In the genomic region with DNA sequence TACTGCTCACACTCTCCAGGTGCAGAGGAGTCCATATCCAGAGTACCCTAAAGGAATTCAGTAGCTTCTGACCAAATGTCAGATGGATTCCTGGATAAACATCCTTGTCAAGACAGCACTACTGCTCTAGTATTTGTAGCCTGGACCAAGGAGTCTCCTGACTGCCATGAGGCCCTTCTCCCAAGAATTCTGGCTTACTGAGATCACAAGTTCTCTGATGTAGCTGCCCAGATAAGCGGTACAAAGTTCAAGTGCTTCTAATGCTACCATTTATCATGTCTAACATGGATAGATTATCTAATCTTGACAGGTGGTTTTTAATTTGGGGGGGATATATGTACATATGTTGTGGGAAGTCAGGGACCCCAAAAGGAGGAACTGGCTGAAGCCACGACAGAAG, we compare ENCODE assay signal across 13 cellular contexts.
DNase-seq lines count a peak whose midpoint lies in the region; ATAC-seq and TF ChIP-seq lines count a peak whose summit lies in the region.
"Had no signal": no experiment of that assay in that cellular context is flagged by ENCODE, and none has a peak within 500 bp of the region (broad histone marks: within the 10 kb centered on the region; RNA-seq: fewer than 3 reads in every experiment).

No MANE protein-coding gene starts in this region.

- peak overlapping the region; percentile 73 for H3K27ac Mint-ChIP-seq in Caco-2 (ENCODE audit: unreplicated experiment)
- peak overlapping the region; percentile 72 for H3K27ac Mint-ChIP-seq in dendritic cell treated with granulocyte-macrophage colony-stimulating factor and Interleukin-4, amounts not matched to agents 40 ng/mL and 50 ng/mL, for 4 days
- H3K27ac Mint-ChIP-seq in neural progenitor cell = peak overlapping the region; percentile 42
- H3K27ac Mint-ChIP-seq in activated T-cell treated with anti-CD3 and anti-CD28 coated beads, Interleukin-2, amount 50 U/mL, for 72 hours = no peak overlapping the region
- H3K27ac Mint-ChIP-seq: IgD-negative memory B cell had no signal

- H3K9me2 ChIP-seq in Karpas-422 (replicated peaks; ENCODE audit: insufficient read depth, low read length) = no peaks in the 10 kb centered on the region

- no peaks in the 10 kb centered on the region for H3F3A ChIP-seq in neural progenitor cell (ENCODE audit: low read depth)

- intact Hi-C loops in Caco-2 (cut with micrococcal nuclease; ENCODE audit: unreplicated experiment) = no loop called here
- intact Hi-C loops in dendritic cell treated with granulocyte-macrophage colony-stimulating factor and Interleukin-4, amounts not matched to agents 40 ng/mL and 50 ng/mL, for 4 days (cut with micrococcal nuclease) = no loop called here

- H3K4me1 Mint-ChIP-seq in Caco-2 (ENCODE audit: low read depth, unreplicated experiment) (peaks cover 33% of the 10 kb centered on the region), neural progenitor cell (peaks cover 16% of the 10 kb centered on the region)
- H3K4me1 Mint-ChIP-seq in dendritic cell treated with granulocyte-macrophage colony-stimulating factor and Interleukin-4, amounts not matched to agents 40 ng/mL and 50 ng/mL, for 4 days (ENCODE audit: low read depth) = peaks cover 29% of the 10 kb centered on the region
- H3K4me1 Mint-ChIP-seq in activated T-cell treated with anti-CD3 and anti-CD28 coated beads, Interleukin-2, amount 50 U/mL, for 72 hours (ENCODE audit: low read depth) = peaks cover 7% of the 10 kb centered on the region

- 0 out of 2 replicates have a peak, but pooled peaks cover 30% of the 10 kb centered on the region for H3K9me3 ChIP-seq in Caco-2
- no peaks in the 10 kb centered on the region for H3K9me3 ChIP-seq in Karpas-422 (ENCODE audit: low read length)
- no peaks in the 10 kb centered on the region for H3K9me3 ChIP-seq in neural progenitor cell (ENCODE audit: low read depth)

- POLR2A ChIA-PET in Caco-2 (lab: Charles Lee) = no interaction called here

- H3K4me2 ChIP-seq in Karpas-422 (ENCODE audit: low read depth, low read length, poor library complexity, severe bottlenecking) (no peak overlapping the region), neural progenitor cell (no peak overlapping the region)

- H3K4me3 ChIP-seq in Caco-2 (ENCODE audit: low read depth, low read length) (no peak overlapping the region), Karpas-422 (ENCODE audit: low read length) (no peak overlapping the region), neural progenitor cell (no peak overlapping the region)
- H3K4me3 ChIP-seq: GM12878, GM23248 had no signal

- peaks cover 15% of the 10 kb centered on the region for H3K36me3 Mint-ChIP-seq in Caco-2 (ENCODE audit: insufficient read depth, unreplicated experiment)
- no peaks in the 10 kb centered on the region for H3K36me3 Mint-ChIP-seq in dendritic cell treated with granulocyte-macrophage colony-stimulating factor and Interleukin-4, amounts not matched to agents 40 ng/mL and 50 ng/mL, for 4 days (ENCODE audit: low read depth)
- H3K36me3 Mint-ChIP-seq in neural progenitor cell = no peaks in the 10 kb centered on the region
- H3K36me3 Mint-ChIP-seq in activated T-cell treated with anti-CD3 and anti-CD28 coated beads, Interleukin-2, amount 50 U/mL, for 72 hours (ENCODE audit: insufficient read depth in 2 of 2) = peaks cover 4 to 7% of the 10 kb centered on the region in 2 donors
- H3K36me3 Mint-ChIP-seq: CD8-positive, alpha-beta memory T cell; IgD-negative memory B cell had no signal

- CTCF ChIA-PET in Caco-2 (lab: Charles Lee) = no interaction called here

- BruUV-seq in Caco-2 (replicated peaks; lab: Mats Ljungman, UMichigan) = no TSS peak

- H3K36me3 ChIP-seq in Caco-2 (ENCODE audit: control insufficient read depth, insufficient read depth, low read length) (no peaks in the 10 kb centered on the region), Karpas-422 (ENCODE audit: insufficient read depth, low read length) (no peaks in the 10 kb centered on the region), neural progenitor cell (no peaks in the 10 kb centered on the region)

- H3K27me3 ChIP-seq in Caco-2 (replicated peaks; ENCODE audit: control insufficient read depth, insufficient read depth, low read length) (no peaks in the 10 kb centered on the region), Karpas-422 (ENCODE audit: low read length) (no peaks in the 10 kb centered on the region), neural progenitor cell (peaks cover 8% of the 10 kb centered on the region)

- H3K27ac ChIP-seq in Karpas-422 (ENCODE audit: low read length) (no peak overlapping the region), neural progenitor cell (no peak overlapping the region)
- H3K27ac ChIP-seq: GM23248 had no signal

- no peaks in the 10 kb centered on the region for H3K27me3 Mint-ChIP-seq in Caco-2 (ENCODE audit: insufficient read depth, unreplicated experiment)
- H3K27me3 Mint-ChIP-seq in dendritic cell treated with granulocyte-macrophage colony-stimulating factor and Interleukin-4, amounts not matched to agents 40 ng/mL and 50 ng/mL, for 4 days = no peaks in the 10 kb centered on the region
- peaks cover 7% of the 10 kb centered on the region for H3K27me3 Mint-ChIP-seq in neural progenitor cell (ENCODE audit: insufficient read depth, low read depth)
- no peaks in the 10 kb centered on the region for H3K27me3 Mint-ChIP-seq in activated T-cell treated with anti-CD3 and anti-CD28 coated beads, Interleukin-2, amount 50 U/mL, for 72 hours (ENCODE audit: low read depth)
- H3K27me3 Mint-ChIP-seq: CD8-positive, alpha-beta memory T cell; IgD-negative memory B cell had no signal

- H3K4me3 Mint-ChIP-seq in Caco-2 (ENCODE audit: unreplicated experiment) = no peak overlapping the region
- H3K4me3 Mint-ChIP-seq in dendritic cell treated with granulocyte-macrophage colony-stimulating factor and Interleukin-4, amounts not matched to agents 40 ng/mL and 50 ng/mL, for 4 days = no peak overlapping the region
- no peak overlapping the region for H3K4me3 Mint-ChIP-seq in neural progenitor cell
- no peak overlapping the region for H3K4me3 Mint-ChIP-seq in activated T-cell treated with anti-CD3 and anti-CD28 coated beads, Interleukin-2, amount 50 U/mL, for 72 hours
- H3K4me3 Mint-ChIP-seq: CD8-positive, alpha-beta memory T cell; IgD-negative memory B cell had no signal

- no peak overlapping the region for H2AFZ ChIP-seq in Karpas-422 (ENCODE audit: low read length)
- H2AFZ ChIP-seq in neural progenitor cell (replicated peaks) = no peak overlapping the region
- H2AFZ ChIP-seq: GM23248 had no signal

- peak; percentile 12 to 41 for DNase-seq in Caco-2
- peak; percentile 11 for DNase-seq in Karpas-422
- no peak for DNase-seq in neural progenitor cell (ENCODE audit: low spot score)
- no peak for DNase-seq in activated T-cell treated with anti-CD3 and anti-CD28 coated beads, Interleukin-2, amount 50 U/mL, for 72 hours
- no peak for DNase-seq in iPS-NIHi7 (ENCODE audit: extremely low spot score)
- DNase-seq in inferior parietal cortex (ENCODE audit: extremely low spot score) = no peak
- DNase-seq: CD8-positive, alpha-beta memory T cell; DMS79; GM23248; H9 had no signal

- no peaks in the 10 kb centered on the region for H4K20me1 ChIP-seq in Karpas-422 (ENCODE audit: insufficient read depth, low read depth, low read length)
- no peaks in the 10 kb centered on the region for H4K20me1 ChIP-seq in neural progenitor cell (ENCODE audit: low read depth)

- ATAC-seq in activated T-cell treated with anti-CD3 and anti-CD28 coated beads, Interleukin-2, amount 50 U/mL, for 72 hours (replicated peaks in 1 of 2) = no peak
- ATAC-seq: GM12878 had no signal

- TF ChIP-seq CTCF in Caco-2 (IDR thresholded peaks at IDR 0.05; ENCODE audit: insufficient read depth in 1 of 2, low read depth in 1 of 2, low read length in 1 of 2, severe bottlenecking in 1 of 2, unreplicated experiment in 1 of 2) (no peak), neural progenitor cell (IDR thresholded peaks at IDR 0.05) (no peak)

- H3K9me3 Mint-ChIP-seq in Caco-2 (ENCODE audit: unreplicated experiment) (peaks cover 41% of the 10 kb centered on the region), neural progenitor cell (peaks cover 6% of the 10 kb centered on the region)
- H3K9me3 Mint-ChIP-seq in dendritic cell treated with granulocyte-macrophage colony-stimulating factor and Interleukin-4, amounts not matched to agents 40 ng/mL and 50 ng/mL, for 4 days = peaks cover 16% of the 10 kb centered on the region
- H3K9me3 Mint-ChIP-seq in activated T-cell treated with anti-CD3 and anti-CD28 coated beads, Interleukin-2, amount 50 U/mL, for 72 hours = peaks cover 5% of the 10 kb centered on the region in 2 donors

- no peaks in the 10 kb centered on the region for H3K79me2 ChIP-seq in Karpas-422 (ENCODE audit: low read length)
- H3K79me2 ChIP-seq in neural progenitor cell (ENCODE audit: low read depth) = no peaks in the 10 kb centered on the region

- H3K9ac ChIP-seq in Karpas-422 (ENCODE audit: low read length) (no peak overlapping the region), neural progenitor cell (no peak overlapping the region)
- H3K9ac ChIP-seq: GM23248 had no signal

- H3K4me1 ChIP-seq in Caco-2 = peaks cover 34% of the 10 kb centered on the region
- no peaks in the 10 kb centered on the region for H3K4me1 ChIP-seq in Karpas-422 (ENCODE audit: low read length)
- H3K4me1 ChIP-seq in neural progenitor cell = peaks cover under 1% of the 10 kb centered on the region

Comparison
In these comparisons a context has a peak if more than half of its experiments do, and no peak if none do; other contexts are left out.
1. DNase-seq: peak in Caco-2 (2 of 2) and Karpas-422 (single experiment); none in neural progenitor cell (single experiment), activated T-cell treated with anti-CD3 and anti-CD28 coated beads, Interleukin-2, amount 50 U/mL, for 72 hours (0 of 2), iPS-NIHi7 (single experiment) and inferior parietal cortex (single experiment).